In the genomic region with DNA sequence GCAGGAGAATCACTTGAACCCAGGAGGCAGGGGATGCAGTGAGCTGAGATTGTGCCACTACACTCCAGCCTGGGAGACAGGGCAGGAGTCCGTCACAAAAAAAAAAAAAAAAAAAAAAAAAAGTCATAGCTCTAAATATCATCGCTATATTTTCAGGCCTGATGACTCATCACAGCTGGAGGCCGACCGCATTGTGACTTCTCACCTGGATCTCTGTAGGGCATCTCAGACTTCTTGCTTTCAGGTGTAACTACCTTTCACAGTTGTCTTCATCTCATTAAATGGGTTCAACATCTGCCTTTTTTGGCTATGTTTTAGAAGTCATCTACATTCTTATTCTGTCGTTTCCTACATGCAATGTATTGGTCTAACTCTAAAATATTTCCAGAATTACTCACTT, we compare ENCODE assay signal across 21 cellular contexts.
"Had no signal": no experiment of that assay in that cellular context is flagged by ENCODE, and none has a peak within 500 bp of the region (broad histone marks: within the 10 kb centered on the region; RNA-seq: fewer than 3 reads in every experiment).

No MANE protein-coding gene starts in this region.

- ATAC-seq: foreskin keratinocyte; naive thymus-derived CD8-positive, alpha-beta T cell; sciatic nerve; stimulated activated effector memory CD8-positive, alpha-beta T cell treated with anti-CD3 and anti-CD28 coated beads, Interleukin-12 subunit alpha, Interleukin-12 subunit beta, amount 100 ng/mL, for 72 hours had no signal

- H3K4me2 ChIP-seq: hepatocyte, neural progenitor cell had no signal

- H3K4me3 ChIP-seq: hepatocyte, left ventricle myocardium inferior, neural progenitor cell, testis had no signal

- H3K27ac ChIP-seq: foreskin keratinocyte, hepatocyte, left ventricle myocardium inferior, neural progenitor cell, testis had no signal

- H3K27me3 Mint-ChIP-seq: activated CD4-positive, alpha-beta memory T cell treated with anti-CD3 and anti-CD28 coated beads for 36 hours; activated naive CD8-positive, alpha-beta T cell treated with anti-CD3 and anti-CD28 coated beads, Interleukin-2, amount 10 ng/mL, durations not matched to agents 7 days and 5 days; naive thymus-derived CD8-positive, alpha-beta T cell; type B pancreatic cell had no signal

- H3K27me3 ChIP-seq: foreskin keratinocyte, hepatocyte, neural progenitor cell, testis had no signal

- H3K79me2 ChIP-seq: hepatocyte had no signal

- DNase-seq: activated CD4-positive, alpha-beta memory T cell treated with anti-CD3 and anti-CD28 coated beads for 36 hours; activated CD4-positive, alpha-beta T cell treated with anti-CD3 and anti-CD28 coated beads for 48 hours; activated naive CD4-positive, alpha-beta T cell treated with Interleukin-2 at 50 U/mL for 16 hours; activated naive CD8-positive, alpha-beta T cell treated with anti-CD3 and anti-CD28 coated beads, Interleukin-2, amount 10 ng/mL, durations not matched to agents 7 days and 5 days; activated T-cell treated with anti-CD3 and anti-CD28 coated beads, Interleukin-2, amount 50 U/mL, for 48 hours; amniotic stem cell; foreskin keratinocyte; glutamatergic neuron; kidney glomerular epithelial cell; left ventricle myocardium inferior; naive thymus-derived CD8-positive, alpha-beta T cell; posterior cingulate gyrus; small intestine; stimulated activated CD4-positive, alpha-beta T cell treated with anti-CD3 and anti-CD28 coated beads, Interleukin-2, amount 100 ng/mL, for 24 hours; testis had no signal

- H3K9me3 ChIP-seq: testis had no signal

- H3K27ac Mint-ChIP-seq: activated CD4-positive, alpha-beta memory T cell treated with anti-CD3 and anti-CD28 coated beads for 36 hours; activated naive CD8-positive, alpha-beta T cell treated with anti-CD3 and anti-CD28 coated beads, Interleukin-2, amount 10 ng/mL, durations not matched to agents 7 days and 5 days; mesothelial cell of epicardium; naive thymus-derived CD8-positive, alpha-beta T cell; neural progenitor cell; stimulated activated effector memory CD8-positive, alpha-beta T cell treated with anti-CD3 and anti-CD28 coated beads, Interleukin-12 subunit alpha, Interleukin-12 subunit beta, amount 100 ng/mL, for 72 hours; type B pancreatic cell had no signal

- H3K36me3 Mint-ChIP-seq: activated CD4-positive, alpha-beta memory T cell treated with anti-CD3 and anti-CD28 coated beads for 36 hours; activated naive CD8-positive, alpha-beta T cell treated with anti-CD3 and anti-CD28 coated beads, Interleukin-2, amount 10 ng/mL, durations not matched to agents 7 days and 5 days; mesothelial cell of epicardium; neural progenitor cell; stimulated activated effector memory CD8-positive, alpha-beta T cell treated with anti-CD3 and anti-CD28 coated beads, Interleukin-12 subunit alpha, Interleukin-12 subunit beta, amount 100 ng/mL, for 72 hours; type B pancreatic cell had no signal

- H3K4me1 ChIP-seq: foreskin keratinocyte, left ventricle myocardium inferior, neural progenitor cell, testis had no signal

- H3K4me1 Mint-ChIP-seq: activated naive CD8-positive, alpha-beta T cell treated with anti-CD3 and anti-CD28 coated beads, Interleukin-2, amount 10 ng/mL, durations not matched to agents 7 days and 5 days; mesothelial cell of epicardium; naive thymus-derived CD8-positive, alpha-beta T cell; neural progenitor cell; stimulated activated effector memory CD8-positive, alpha-beta T cell treated with anti-CD3 and anti-CD28 coated beads, Interleukin-12 subunit alpha, Interleukin-12 subunit beta, amount 100 ng/mL, for 72 hours had no signal

- H3K4me3 Mint-ChIP-seq: activated CD4-positive, alpha-beta memory T cell treated with anti-CD3 and anti-CD28 coated beads for 36 hours; activated naive CD8-positive, alpha-beta T cell treated with anti-CD3 and anti-CD28 coated beads, Interleukin-2, amount 10 ng/mL, durations not matched to agents 7 days and 5 days; mesothelial cell of epicardium; naive thymus-derived CD8-positive, alpha-beta T cell; neural progenitor cell; stimulated activated effector memory CD8-positive, alpha-beta T cell treated with anti-CD3 and anti-CD28 coated beads, Interleukin-12 subunit alpha, Interleukin-12 subunit beta, amount 100 ng/mL, for 72 hours; type B pancreatic cell had no signal

- H3K9me3 Mint-ChIP-seq: neural progenitor cell, type B pancreatic cell had no signal

- H2AFZ ChIP-seq: hepatocyte, neural progenitor cell had no signal

- H3K36me3 ChIP-seq: left ventricle myocardium inferior, neural progenitor cell had no signal

- H3K9ac ChIP-seq: neural progenitor cell had no signal
